Comparison of ENCODE assay signal across 8 cellular contexts in the genomic region with DNA sequence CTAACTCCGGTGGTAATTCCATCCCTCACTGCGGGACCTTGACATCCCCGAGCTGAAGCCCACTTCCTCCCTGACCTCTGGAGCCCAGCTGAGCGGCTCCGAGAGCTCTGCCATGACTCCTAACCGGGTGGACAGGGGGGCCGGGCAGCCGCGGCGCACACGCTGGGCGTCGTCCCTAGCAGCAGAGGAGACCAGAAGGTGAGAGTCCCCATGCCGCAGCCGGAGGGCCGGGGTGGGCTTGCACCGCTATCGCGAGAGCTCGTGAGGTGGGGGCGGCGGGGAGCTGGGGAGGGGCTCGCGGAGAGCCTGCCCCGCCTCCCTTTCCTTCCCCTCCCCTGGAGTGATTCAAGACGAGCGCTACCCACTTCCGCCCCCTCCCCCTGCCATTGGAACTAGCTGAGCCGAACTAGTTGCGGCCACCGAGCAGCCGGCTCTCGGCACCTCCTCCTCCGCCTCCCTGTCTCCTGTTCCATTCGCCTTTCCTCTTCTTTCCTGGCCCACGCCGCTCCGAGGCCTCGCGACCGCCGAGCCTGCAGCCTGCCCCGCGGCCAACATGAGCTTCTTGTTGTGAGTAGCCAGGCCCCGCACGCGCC. TPM values are rescaled to one million over a fixed set of nuclear protein-coding genes. Genes with fewer than 3 reads are reported as not detected.
DNase-seq lines count a peak whose midpoint lies in the region; ATAC-seq and TF ChIP-seq lines count a peak whose summit lies in the region.

A gene (plus strand): TSS at position 386 of the 593 bp plus-strand sequence. CDS start 168 bp downstream, at position 554.

- H3K27me3 Mint-ChIP-seq in natural killer cell (ENCODE audit: low read depth in 2 of 2), result no peaks in the 10 kb centered on the region

- peak within 1 kb of the TSS; percentile 96 for H3K4me3 Mint-ChIP-seq in natural killer cell

- H3K4me1 Mint-ChIP-seq in natural killer cell, result peaks cover 30 to 34% of the 10 kb centered on the region in 2 donors

- H3K27ac Mint-ChIP-seq in natural killer cell, result peak within 1 kb of the TSS; percentile 72 to 92

- no peak for TF ChIP-seq CTCF in fibroblast of mammary gland (conservative IDR thresholded peaks at IDR 0.05; ENCODE audit: control insufficient read depth, insufficient read depth, low read depth, low read length)
- no peak for TF ChIP-seq CTCF in natural killer cell (IDR thresholded peaks at IDR 0.05)

- peak; percentile 75 for DNase-seq in DMS79 treated with DMSO at 0.1 percent for 48 hours (lab: John Stamatoyannopoulos, UW)
- DNase-seq in Jurkat, Clone E6-1 (ENCODE audit: low read depth, low spot score), result peak; percentile 89
- peak; percentile 80 for DNase-seq in RPMI7951 (ENCODE audit: low read depth)
- peak; percentile 65 to 70 for DNase-seq in activated T-helper 1 cell treated with anti-CD3 and anti-CD28 coated beads, Interleukin-2, amount 50 U/mL, for 16 hours (ENCODE audit: low read depth in 1 of 2, low spot score in 1 of 2)
- DNase-seq in fibroblast of mammary gland (ENCODE audit: low read depth), result peak; percentile 83
- DNase-seq in natural killer cell, result peak; percentile 60
- peak; percentile 82 for DNase-seq in stimulated activated naive CD4-positive, alpha-beta T cell treated with Interleukin-2 at 50 U/mL for 16 hours (lab: John Stamatoyannopoulos, UW)

- peak within 1 kb of the TSS; percentile 92 for H3K4me3 ChIP-seq in Jurkat, Clone E6-1 (ENCODE audit: low read length)
- peak within 1 kb of the TSS; percentile 75 for H3K4me3 ChIP-seq in fibroblast of mammary gland (ENCODE audit: control insufficient read depth, low read depth, low read length)

- intact Hi-C loops in natural killer cell (cut with micrococcal nuclease), result loop anchor here (5.0 kb wide), 1 partner anchor 90 kb away; a partner anchor contains a TSS

- H3K9me3 Mint-ChIP-seq in natural killer cell, result no peaks in the 10 kb centered on the region

- peak; percentile 85 for ATAC-seq in GM21576 (IDR thresholded peaks at IDR 0.05; ENCODE audit: unreplicated experiment)
- ATAC-seq in natural killer cell, result peak; percentile 93 to 97 (median 95)

- no peaks in the 10 kb centered on the region for H3K36me3 Mint-ChIP-seq in natural killer cell

RNA-seq across cellular contexts. Expression of the gene that starts here (rescaled TPM):
- polyA plus RNA-seq in Jurkat, Clone E6-1 (2012; ENCODE audit: insufficient read depth, insufficient read length), result 12.5 TPM
- 6.7 and 7.4 TPM in 2 replicates for total RNA-seq in RPMI7951 (2014; rRNA removed; shearing (Covaris generic))
- 10 to 100 TPM; 15.1 to 23.6 (median 22.6) TPM for total RNA-seq in natural killer cell

Comparison
In these comparisons a context has a peak if more than half of its experiments do, and no peak if none do; other contexts are left out.
1. Peak in every context shown above with its lines: DNase-seq, ATAC-seq and H3K4me3 ChIP-seq.